ENCODE assay signal across 1 cellular context in the genomic region with DNA sequence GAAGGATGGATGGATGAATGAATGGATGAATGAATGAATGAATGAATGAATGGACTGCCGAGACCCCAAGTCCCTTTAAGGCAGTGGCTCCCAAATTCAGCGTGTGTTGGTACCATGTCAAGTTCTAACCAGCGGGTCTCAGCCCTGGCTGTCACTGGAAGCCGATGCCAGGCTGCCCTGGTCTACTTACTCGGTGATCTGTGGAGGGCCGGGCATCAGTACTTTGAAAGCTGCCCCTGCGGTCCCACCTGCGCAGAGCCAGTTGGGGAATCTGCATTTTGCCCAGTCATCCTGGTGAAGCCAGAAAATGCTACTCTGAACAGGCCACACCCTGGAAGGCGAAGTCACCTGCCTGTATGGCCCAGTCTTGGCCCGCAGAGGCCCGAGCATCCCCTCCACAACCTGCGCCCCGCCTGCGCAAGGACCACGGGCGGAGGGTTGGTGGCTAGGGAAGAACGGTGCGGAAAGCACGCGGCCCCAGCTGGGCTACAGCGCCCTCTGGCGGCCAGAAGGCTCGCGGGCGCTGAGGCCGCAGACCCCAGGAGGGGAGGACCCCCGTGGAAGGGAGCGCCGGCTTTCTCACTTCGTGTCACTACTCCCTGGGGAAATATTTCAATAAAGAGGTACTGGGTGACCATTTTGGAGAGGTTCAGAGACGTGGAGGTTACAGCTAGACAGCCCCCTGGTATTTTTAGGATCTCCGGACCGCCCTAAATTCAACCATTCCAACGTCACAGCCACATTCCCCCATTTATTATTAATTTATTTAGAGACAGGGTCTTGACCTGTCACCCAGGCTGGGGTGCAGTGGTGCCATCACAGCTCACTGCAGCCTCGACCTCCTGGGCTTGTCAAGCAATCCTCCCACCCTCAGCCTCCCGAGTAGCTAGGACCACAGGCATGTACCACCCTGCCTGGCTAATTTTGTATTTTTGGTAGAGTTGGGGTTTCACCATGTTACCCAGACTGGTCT.
TF ChIP-seq lines count a peak whose summit lies in the region.

No MANE protein-coding gene starts in this region.

TF ChIP-seq in HepG2, 621 proteins besides CTCF, POLR2A, EP300 and RAD21 (continued from another document and continues in another):
- TF ChIP-seq GMEB1 (CRISPR knock-in tag; IDR thresholded peaks at IDR 0.05; ENCODE audit: borderline replicate concordance) (no peak), BHLHE40 (IDR thresholded peaks at IDR 0.05; ENCODE audit: low read length) (no peak), FOXP1 (IDR thresholded peaks at IDR 0.05) (no peak), FOXP1 (CRISPR knock-in tag; IDR thresholded peaks at IDR 0.05) (no peak), ZSCAN30 (CRISPR knock-in tag; IDR thresholded peaks at IDR 0.05) (no peak), HDAC6 (IDR thresholded peaks at IDR 0.05; ENCODE audit: low read depth, low read length) (no peak), MAFK (conservative IDR thresholded peaks at IDR 0.05 in 1 of 2, IDR thresholded peaks at IDR 0.05 in 1 of 2; ENCODE audit: low read length in 2 of 2) (no peak), HNF1A (IDR thresholded peaks at IDR 0.05; ENCODE audit: low read depth) (no peak), HNF1A (CRISPR knock-in tag; IDR thresholded peaks at IDR 0.05; ENCODE audit: borderline replicate concordance) (no peak), ZBTB7B (CRISPR knock-in tag; IDR thresholded peaks at IDR 0.05) (peak; percentile 93), ZNF644 (CRISPR knock-in tag; IDR thresholded peaks at IDR 0.05; ENCODE audit: low read depth) (no peak), HNRNPLL (IDR thresholded peaks at IDR 0.05; ENCODE audit: low read depth, low read length, poor library complexity, severe bottlenecking) (peak; percentile 96), MXD4 (CRISPR knock-in tag; IDR thresholded peaks at IDR 0.05) (no peak), DPF2 (CRISPR knock-in tag; IDR thresholded peaks at IDR 0.05; ENCODE audit: borderline replicate concordance, low read depth) (no peak), MYC (CRISPR knock-in tag; IDR thresholded peaks at IDR 0.05; ENCODE audit: borderline replicate concordance) (peak; percentile 86), NCOA5 (CRISPR knock-in tag; IDR thresholded peaks at IDR 0.05) (no peak), STAT6 (CRISPR knock-in tag; IDR thresholded peaks at IDR 0.05; ENCODE audit: borderline replicate concordance) (no peak), DMAP1 (CRISPR knock-in tag; IDR thresholded peaks at IDR 0.05) (no peak), ZNF749 (CRISPR knock-in tag; IDR thresholded peaks at IDR 0.05; ENCODE audit: borderline replicate concordance) (no peak), REST (IDR thresholded peaks at IDR 0.05; ENCODE audit: borderline replicate concordance in 1 of 2, low read depth in 1 of 2, low read length in 2 of 2) (no peak), ZSCAN25 (CRISPR knock-in tag; IDR thresholded peaks at IDR 0.05) (no peak), ZNF24 (IDR thresholded peaks at IDR 0.05) (no peak), ZNF30 (CRISPR knock-in tag; IDR thresholded peaks at IDR 0.05) (no peak), ZBTB43 (CRISPR knock-in tag; conservative IDR thresholded peaks at IDR 0.05) (no peak), ZNF431 (CRISPR knock-in tag; IDR thresholded peaks at IDR 0.05; ENCODE audit: borderline replicate concordance, low read depth) (no peak), TCF7L2 (IDR thresholded peaks at IDR 0.05; ENCODE audit: low read depth, low read length) (no peak), SMAD1 (CRISPR knock-in tag; IDR thresholded peaks at IDR 0.05; ENCODE audit: borderline replicate concordance, low read depth) (no peak), ZFP36 (IDR thresholded peaks at IDR 0.05; ENCODE audit: borderline replicate concordance, low read depth, low read length, partially characterized antibody) (no peak), KDM1A (CRISPR knock-in tag; IDR thresholded peaks at IDR 0.05) (no peak), ATRX (CRISPR knock-in tag; IDR thresholded peaks at IDR 0.05; ENCODE audit: borderline replicate concordance) (no peak), NFKB2 (CRISPR knock-in tag; IDR thresholded peaks at IDR 0.05; ENCODE audit: borderline replicate concordance) (peak; percentile 47; the same call in 1 of the 2 replicates)
- TF ChIP-seq, protein P1, sequence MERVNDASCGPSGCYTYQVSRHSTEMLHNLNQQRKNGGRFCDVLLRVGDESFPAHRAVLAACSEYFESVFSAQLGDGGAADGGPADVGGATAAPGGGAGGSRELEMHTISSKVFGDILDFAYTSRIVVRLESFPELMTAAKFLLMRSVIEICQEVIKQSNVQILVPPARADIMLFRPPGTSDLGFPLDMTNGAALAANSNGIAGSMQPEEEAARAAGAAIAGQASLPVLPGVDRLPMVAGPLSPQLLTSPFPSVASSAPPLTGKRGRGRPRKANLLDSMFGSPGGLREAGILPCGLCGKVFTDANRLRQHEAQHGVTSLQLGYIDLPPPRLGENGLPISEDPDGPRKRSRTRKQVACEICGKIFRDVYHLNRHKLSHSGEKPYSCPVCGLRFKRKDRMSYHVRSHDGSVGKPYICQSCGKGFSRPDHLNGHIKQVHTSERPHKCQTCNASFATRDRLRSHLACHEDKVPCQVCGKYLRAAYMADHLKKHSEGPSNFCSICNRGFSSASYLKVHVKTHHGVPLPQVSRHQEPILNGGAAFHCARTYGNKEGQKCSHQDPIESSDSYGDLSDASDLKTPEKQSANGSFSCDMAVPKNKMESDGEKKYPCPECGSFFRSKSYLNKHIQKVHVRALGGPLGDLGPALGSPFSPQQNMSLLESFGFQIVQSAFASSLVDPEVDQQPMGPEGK (CRISPR knock-in tag; IDR thresholded peaks at IDR 0.05) = 0 out of 2 replicates have a peak, but pooled peaks have one; percentile 26
- TF ChIP-seq, protein P2, sequence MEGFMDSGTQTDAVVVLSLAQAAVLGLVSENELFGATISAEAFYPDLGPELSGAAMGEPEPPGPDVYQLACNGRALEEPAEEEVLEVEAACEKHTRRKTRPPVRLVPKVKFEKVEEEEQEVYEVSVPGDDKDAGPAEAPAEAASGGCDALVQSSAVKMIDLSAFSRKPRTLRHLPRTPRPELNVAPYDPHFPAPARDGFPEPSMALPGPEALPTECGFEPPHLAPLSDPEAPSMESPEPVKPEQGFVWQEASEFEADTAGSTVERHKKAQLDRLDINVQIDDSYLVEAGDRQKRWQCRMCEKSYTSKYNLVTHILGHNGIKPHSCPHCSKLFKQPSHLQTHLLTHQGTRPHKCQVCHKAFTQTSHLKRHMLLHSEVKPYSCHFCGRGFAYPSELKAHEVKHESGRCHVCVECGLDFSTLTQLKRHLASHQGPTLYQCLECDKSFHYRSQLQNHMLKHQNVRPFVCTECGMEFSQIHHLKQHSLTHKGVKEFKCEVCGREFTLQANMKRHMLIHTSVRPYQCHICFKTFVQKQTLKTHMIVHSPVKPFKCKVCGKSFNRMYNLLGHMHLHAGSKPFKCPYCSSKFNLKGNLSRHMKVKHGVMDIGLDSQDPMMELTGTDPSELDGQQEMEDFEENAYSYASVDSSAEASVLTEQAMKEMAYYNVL (CRISPR knock-in tag; IDR thresholded peaks at IDR 0.05; ENCODE audit: borderline replicate concordance) = no peak
- TF ChIP-seq, protein P3, sequence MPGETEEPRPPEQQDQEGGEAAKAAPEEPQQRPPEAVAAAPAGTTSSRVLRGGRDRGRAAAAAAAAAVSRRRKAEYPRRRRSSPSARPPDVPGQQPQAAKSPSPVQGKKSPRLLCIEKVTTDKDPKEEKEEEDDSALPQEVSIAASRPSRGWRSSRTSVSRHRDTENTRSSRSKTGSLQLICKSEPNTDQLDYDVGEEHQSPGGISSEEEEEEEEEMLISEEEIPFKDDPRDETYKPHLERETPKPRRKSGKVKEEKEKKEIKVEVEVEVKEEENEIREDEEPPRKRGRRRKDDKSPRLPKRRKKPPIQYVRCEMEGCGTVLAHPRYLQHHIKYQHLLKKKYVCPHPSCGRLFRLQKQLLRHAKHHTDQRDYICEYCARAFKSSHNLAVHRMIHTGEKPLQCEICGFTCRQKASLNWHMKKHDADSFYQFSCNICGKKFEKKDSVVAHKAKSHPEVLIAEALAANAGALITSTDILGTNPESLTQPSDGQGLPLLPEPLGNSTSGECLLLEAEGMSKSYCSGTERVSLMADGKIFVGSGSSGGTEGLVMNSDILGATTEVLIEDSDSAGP (CRISPR knock-in tag; IDR thresholded peaks at IDR 0.05; ENCODE audit: borderline replicate concordance) = peak; percentile 66; the same call in 1 of the 2 replicates
